9 cellular contexts compared by ENCODE assay signal in the genomic region with DNA sequence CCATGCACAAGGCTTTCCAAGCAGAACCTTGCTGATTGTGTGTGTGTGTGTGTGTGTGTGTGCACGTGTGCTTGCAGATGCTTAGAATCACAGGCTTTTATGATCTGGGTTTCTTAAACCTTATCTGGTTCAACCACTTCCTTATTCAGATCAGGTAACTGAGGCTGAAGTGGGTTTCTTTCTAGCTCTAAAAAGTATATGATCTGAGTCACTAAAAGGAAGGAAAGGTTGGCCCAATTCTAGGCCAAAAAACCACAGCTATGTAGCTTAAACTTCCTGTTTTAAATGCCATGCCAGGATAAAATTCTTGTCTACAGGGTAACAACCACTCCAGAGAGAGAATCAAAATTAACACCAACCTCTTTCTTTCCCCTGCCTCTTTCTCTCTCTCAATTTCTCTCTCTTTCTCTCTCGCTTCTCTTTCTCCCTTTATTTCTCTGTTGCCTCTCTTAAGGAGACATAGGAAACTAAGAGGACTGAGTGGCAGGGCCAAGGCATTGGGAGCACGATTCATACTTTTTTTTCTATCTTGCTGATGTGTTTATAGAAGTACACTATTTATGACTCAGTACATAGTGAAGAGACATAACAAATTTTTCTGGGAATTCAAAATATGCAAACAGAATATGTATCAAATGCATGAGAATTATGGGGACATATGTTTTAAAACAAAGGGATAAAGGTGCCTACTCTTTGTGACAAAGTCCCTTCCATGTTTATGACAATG.
A peak's percentile ranks its signal among the peaks of the same experiment; 100 is the strongest.
DNase-seq lines count a peak whose midpoint lies in the region; ATAC-seq and TF ChIP-seq lines count a peak whose summit lies in the region.
"Had no signal": no experiment of that assay in that cellular context is flagged by ENCODE, and none has a peak within 500 bp of the region (broad histone marks: within the 10 kb centered on the region; RNA-seq: fewer than 3 reads in every experiment).

No MANE protein-coding gene starts in this region.

- peaks cover 3% of the 10 kb centered on the region for H3K9me3 Mint-ChIP-seq in T-helper 2 cell treated with Interferon-gamma antibody and Interleukin-4, amounts not matched to agents 5 μg/mL and 100 μg/mL, for 36 hours

- no peak overlapping the region for H3K4me3 Mint-ChIP-seq in T-helper 2 cell treated with Interferon-gamma antibody and Interleukin-4, amounts not matched to agents 5 μg/mL and 100 μg/mL, for 36 hours
- H3K4me3 Mint-ChIP-seq: WTC11 had no signal

- TF ChIP-seq CTCF in tibial nerve (IDR thresholded peaks at IDR 0.05) (no peak), Peyer's patch (IDR thresholded peaks at IDR 0.05) (no peak)

- H3K4me1 ChIP-seq in tibial nerve: peaks cover 0 to 10% (median 2%) of the 10 kb centered on the region in 4 donors
- no peaks in the 10 kb centered on the region for H3K4me1 ChIP-seq in Peyer's patch

- H3K4me1 Mint-ChIP-seq in T-helper 2 cell treated with Interferon-gamma antibody and Interleukin-4, amounts not matched to agents 5 μg/mL and 100 μg/mL, for 36 hours (ENCODE audit: low read depth): peaks cover 37% of the 10 kb centered on the region
- H3K4me1 Mint-ChIP-seq: WTC11 had no signal

- H3K36me3 Mint-ChIP-seq in T-helper 2 cell treated with Interferon-gamma antibody and Interleukin-4, amounts not matched to agents 5 μg/mL and 100 μg/mL, for 36 hours (ENCODE audit: low read depth): peaks cover 4% of the 10 kb centered on the region

- peak; percentile 56 for DNase-seq in AG08395 (ENCODE audit: low spot score)
- DNase-seq in T-helper 2 cell treated with Interferon-gamma antibody and Interleukin-4, amounts not matched to agents 5 μg/mL and 100 μg/mL, for 36 hours (ENCODE audit: low spot score): peak; percentile 37
- DNase-seq in fibroblast of peridontal ligament (ENCODE audit: extremely low read depth): peak; percentile 79
- DNase-seq in tibial nerve (ENCODE audit: low spot score in 2 of 2): no peak
- no peak for DNase-seq in Peyer's patch
- no peak for DNase-seq in NCI-H748 (lab: John Stamatoyannopoulos, UW; ENCODE audit: unreplicated experiment)

- H3K4me3 ChIP-seq in tibial nerve (no peak overlapping the region), Peyer's patch (no peak overlapping the region)

- TF ChIP-seq POLR2A in tibial nerve (IDR thresholded peaks at IDR 0.05): no peak
- no peak for TF ChIP-seq POLR2A in Peyer's patch (IDR thresholded peaks at IDR 0.05)

- H3K27ac ChIP-seq in tibial nerve (no peak overlapping the region), Peyer's patch (no peak overlapping the region)

- H3K36me3 ChIP-seq in tibial nerve: no peaks in the 10 kb centered on the region
- no peaks in the 10 kb centered on the region for H3K36me3 ChIP-seq in Peyer's patch

- no peaks in the 10 kb centered on the region for H3K9me3 ChIP-seq in tibial nerve
- H3K9me3 ChIP-seq in Peyer's patch: no peaks in the 10 kb centered on the region

- peak; percentile 51 for ATAC-seq in HG02973 (IDR thresholded peaks at IDR 0.05; ENCODE audit: unreplicated experiment)
- ATAC-seq in GM18907 (IDR thresholded peaks at IDR 0.05; ENCODE audit: unreplicated experiment): no peak
- ATAC-seq: WTC11 had no signal

- H3K27me3 Mint-ChIP-seq in T-helper 2 cell treated with Interferon-gamma antibody and Interleukin-4, amounts not matched to agents 5 μg/mL and 100 μg/mL, for 36 hours (ENCODE audit: low read depth): peaks cover 4% of the 10 kb centered on the region

- no peak for TF ChIP-seq EP300 in tibial nerve (IDR thresholded peaks at IDR 0.05)

- H3K27me3 ChIP-seq in tibial nerve (no peaks in the 10 kb centered on the region), Peyer's patch (no peaks in the 10 kb centered on the region)

- peak overlapping the region; percentile 64 for H3K27ac Mint-ChIP-seq in T-helper 2 cell treated with Interferon-gamma antibody and Interleukin-4, amounts not matched to agents 5 μg/mL and 100 μg/mL, for 36 hours
- H3K27ac Mint-ChIP-seq: WTC11 had no signal

- 66 to 70% methylated on average over 3 of the region's 3 CpGs for WGBS in tibial nerve, 2 donors

Comparison
In these comparisons a context has a peak if more than half of its experiments do, and no peak if none do; other contexts are left out.
1. DNase-seq: peak in AG08395 (single experiment), T-helper 2 cell treated with Interferon-gamma antibody and Interleukin-4, amounts not matched to agents 5 μg/mL and 100 μg/mL, for 36 hours (single experiment) and fibroblast of peridontal ligament (single experiment); none in tibial nerve (0 of 2), Peyer's patch (0 of 3) and NCI-H748 (single experiment).